ENCODE assay signal across 8 cellular contexts in the genomic region with DNA sequence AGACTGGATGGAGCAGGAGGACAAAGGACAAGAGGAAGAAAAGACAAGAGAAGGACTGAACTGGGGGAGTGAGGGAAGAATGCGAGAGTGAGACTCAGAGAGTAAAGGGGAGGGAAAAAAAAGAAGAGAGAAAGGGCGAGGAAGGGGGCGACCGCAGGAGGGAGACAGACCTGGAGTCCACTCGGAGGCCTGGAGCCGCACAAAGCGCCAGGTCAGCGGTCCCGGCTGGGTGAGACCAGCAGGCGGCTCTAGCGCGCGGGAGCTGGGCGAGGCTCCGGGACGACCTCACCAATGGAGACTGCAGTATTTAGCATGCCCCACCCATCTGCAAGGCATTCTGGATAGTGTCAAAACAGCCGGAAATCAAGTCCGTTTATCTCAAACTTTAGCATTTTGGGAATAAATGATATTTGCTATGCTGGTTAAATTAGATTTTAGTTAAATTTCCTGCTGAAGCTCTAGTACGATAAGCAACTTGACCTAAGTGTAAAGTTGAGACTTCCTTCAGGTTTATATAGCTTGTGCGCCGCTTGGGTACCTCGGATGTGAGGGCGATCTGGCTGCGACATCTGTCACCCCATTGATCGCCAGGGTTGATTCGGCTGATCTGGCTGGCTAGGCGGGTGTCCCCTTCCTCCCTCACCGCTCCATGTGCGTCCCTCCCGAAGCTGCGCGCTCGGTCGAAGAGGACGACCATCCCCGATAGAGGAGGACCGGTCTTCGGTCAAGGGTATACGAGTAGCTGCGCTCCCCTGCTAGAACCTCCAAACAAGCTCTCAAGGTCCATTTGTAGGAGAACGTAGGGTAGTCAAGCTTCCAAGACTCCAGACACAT. TPM values are rescaled to one million over a fixed set of nuclear protein-coding genes. Genes with fewer than 3 reads are reported as not detected.
DNase-seq lines count a peak whose midpoint lies in the region; ATAC-seq, FAIRE-seq and TF ChIP-seq lines count a peak whose summit lies in the region.
"Not testable (repeated sequence)": the region's sequence is repeated elsewhere in the genome, so short reads cannot be mapped to it uniquely, and the experiment has no call there.

A gene with protein sequence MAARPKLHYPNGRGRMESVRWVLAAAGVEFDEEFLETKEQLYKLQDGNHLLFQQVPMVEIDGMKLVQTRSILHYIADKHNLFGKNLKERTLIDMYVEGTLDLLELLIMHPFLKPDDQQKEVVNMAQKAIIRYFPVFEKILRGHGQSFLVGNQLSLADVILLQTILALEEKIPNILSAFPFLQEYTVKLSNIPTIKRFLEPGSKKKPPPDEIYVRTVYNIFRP (minus strand): TSS at position 206 of the 834 bp plus-strand sequence. CDS start 1,041 bp downstream, outside the sequence.

- peak; percentile 48 for FAIRE-seq in keratinocyte (lab: Jason Lieb, UNC)

- peak within 1 kb of the TSS; percentile 60 to 97 (median 93) for H3K4me3 ChIP-seq in keratinocyte (ENCODE audit: control insufficient read depth in 2 of 3, extremely low read depth in 1 of 3, insufficient read depth in 2 of 3, low read depth in 1 of 3, low read length in 3 of 3)

- TF ChIP-seq CTCF in AG09319 (IDR thresholded peaks at IDR 0.05; ENCODE audit: low read depth, low read length) (peak; percentile 90), keratinocyte (optimal IDR thresholded peaks at IDR 0.05 in 1 of 3, IDR thresholded peaks at IDR 0.05 in 1 of 3, conservative IDR thresholded peaks at IDR 0.05 in 1 of 3; ENCODE audit: extremely low read depth in 1 of 3, insufficient read depth in 2 of 3, low read length in 3 of 3) (peak; percentile 64 to 78 (median 73))

- not testable (repeated sequence) for H3K36me3 ChIP-seq in keratinocyte (ENCODE audit: control insufficient read depth in 2 of 2, extremely low read depth in 1 of 2, insufficient read depth in 2 of 2, low read length in 2 of 2)

- dilution Hi-C loops in keratinocyte (cut with MboI; ENCODE audit: extremely low pct_ligation_motif_present, low sequenced_read_pairs), result not testable (repeated sequence)

- peaks cover 23% of the 10 kb centered on the region for H3K4me1 ChIP-seq in keratinocyte (ENCODE audit: control insufficient read depth, extremely low read depth, insufficient read depth, low read length)

- DNase-seq in AG09319 (ENCODE audit: extremely low read depth, low read depth) (peak; percentile 98), NCI-H446 (lab: John Stamatoyannopoulos, UW) (peak; percentile 94 to 97), cerebellum (ENCODE audit: low spot score) (peak; percentile 96), keratinocyte (ENCODE audit: low read depth, low spot score) (peak; percentile 90)
- peak; percentile 84 for DNase-seq in activated CD4-positive, CD25-positive, alpha-beta regulatory T cell treated with anti-CD3 and anti-CD28 coated beads, Interleukin-2, amount 50 U/mL, for 72 hours
- peak; percentile 69 to 73 for DNase-seq in stimulated activated CD4-positive, alpha-beta T cell treated with anti-CD3 and anti-CD28 coated beads, Interleukin-15, amount 100 ng/mL, for 1 hour (ENCODE audit: low read depth in 1 of 2, low spot score in 1 of 2)

- H4K20me1 ChIP-seq in keratinocyte (ENCODE audit: control insufficient read depth, extremely low read depth, insufficient read depth, low read length), result not testable (repeated sequence)

- not testable (repeated sequence) for H3K9me3 ChIP-seq in keratinocyte (ENCODE audit: control insufficient read depth, low read depth, low read length)

- peak within 1 kb of the TSS; percentile 91 for H3K9ac ChIP-seq in keratinocyte (ENCODE audit: control insufficient read depth, extremely low read depth, insufficient read depth, low read length)

- H3K27ac ChIP-seq in keratinocyte (ENCODE audit: control insufficient read depth, insufficient read depth, low read length), result peak within 1 kb of the TSS; percentile 99

- H3K4me2 ChIP-seq in keratinocyte (ENCODE audit: control insufficient read depth, extremely low read depth, insufficient read depth, low read depth, low read length), result peak within 1 kb of the TSS; percentile 87

- not testable (repeated sequence) for H3K9me1 ChIP-seq in keratinocyte (ENCODE audit: control insufficient read depth, extremely low read depth, insufficient read depth, low read length)

- peak within 1 kb of the TSS; percentile 88 for H2AFZ ChIP-seq in keratinocyte (ENCODE audit: control insufficient read depth, low read length)

- ATAC-seq in GM19035 (IDR thresholded peaks at IDR 0.05; ENCODE audit: unreplicated experiment) (peak; percentile 97), HG03354 (IDR thresholded peaks at IDR 0.05; ENCODE audit: poor library complexity, severe bottlenecking, unreplicated experiment) (peak; percentile 96)

- H3K79me2 ChIP-seq in keratinocyte (ENCODE audit: control insufficient read depth, insufficient read depth, low read length), result not testable (repeated sequence)

- H3K27me3 ChIP-seq in keratinocyte (ENCODE audit: control insufficient read depth, extremely low read depth, insufficient read depth, low read length), result not testable (repeated sequence)

RNA-seq across cellular contexts. Expression of the gene that starts here (rescaled TPM):
- total RNA-seq in cerebellum, result 84.5 TPM
- polyA plus RNA-seq in keratinocyte, result 19.2 to 40.2 TPM (median 34.2 TPM) in 3 replicates
- 20.4 TPM for polyA plus RNA-seq in keratinocyte (2011; ENCODE audit: low read depth)
- polyA plus RNA-seq in keratinocyte (2011; cell fraction: cytosol; rRNA removed), result 24.1 and 36.5 TPM in 2 replicates
- 36.9 and 40.3 TPM in 2 replicates for polyA plus RNA-seq in keratinocyte (2011; cell fraction: nucleus; rRNA removed)
- polyA plus RNA-seq in keratinocyte (2012; ENCODE audit: low replicate concordance), result 10.9 and 13.0 TPM in 2 replicates
- polyA minus RNA-seq in keratinocyte, result 0.82 to 15.2 TPM (median 8.9 TPM) in 3 replicates
- polyA minus RNA-seq in keratinocyte (2011; cell fraction: cytosol; rRNA and poly(A)+ RNA removed), result 5.9 TPM
- 2.8 and 5.1 TPM in 2 replicates for polyA minus RNA-seq in keratinocyte (2011; cell fraction: nucleus; rRNA and poly(A)+ RNA removed)

Comparison
In these comparisons a context has a peak if more than half of its experiments do, and no peak if none do; other contexts are left out.
1. Peak in every context shown above with its lines: DNase-seq, ATAC-seq, H3K4me3 ChIP-seq and H3K27ac ChIP-seq.